17 cellular contexts compared by ENCODE assay signal in genomic region chr9:91577540-91577939, GRCh38.
A peak's percentile ranks its signal among the peaks of the same experiment; 100 is the strongest.
DNase-seq lines count a peak whose midpoint lies in the region; ATAC-seq and TF ChIP-seq lines count a peak whose summit lies in the region.
"Had no signal": no experiment of that assay in that cellular context is flagged by ENCODE, and none has a peak within 500 bp of the region (broad histone marks: within the 10 kb centered on the region; RNA-seq: fewer than 3 reads in every experiment).

No MANE protein-coding gene starts in this region.

- H3K4me1 Mint-ChIP-seq in GM23338 = peaks cover 38% of the 10 kb centered on the region
- H3K4me1 Mint-ChIP-seq in brain = peaks cover 36% of the 10 kb centered on the region
- H3K4me1 Mint-ChIP-seq: B cell; CD4-positive, alpha-beta memory T cell had no signal

- H3K9me3 Mint-ChIP-seq in GM23338 (no peaks in the 10 kb centered on the region), brain (peaks cover 0 to 8% (median 0%) of the 10 kb centered on the region in 5 experiments)
- H3K9me3 Mint-ChIP-seq: CD4-positive, alpha-beta memory T cell had no signal

- intact Hi-C loops in OCI-LY7 (cut with micrococcal nuclease; ENCODE audit: unreplicated experiment) = no loop called here

- H3K9me2 ChIP-seq in GM23338 (ENCODE audit: insufficient read depth) (peaks cover 8% of the 10 kb centered on the region), OCI-LY7 (ENCODE audit: insufficient read depth, low read length) (no peaks in the 10 kb centered on the region)

- no peak overlapping the region for H3K4me3 Mint-ChIP-seq in GM23338
- peak overlapping the region in 2 of 5 experiments; percentile 28 to 29 for H3K4me3 Mint-ChIP-seq in brain
- H3K4me3 Mint-ChIP-seq: B cell; CD4-positive, alpha-beta memory T cell had no signal

- DNase-seq in Ammon's horn (ENCODE audit: low spot score) (peak; percentile 22), GM23338 (ENCODE audit: low spot score) (no peak), OCI-LY7 (ENCODE audit: low spot score) (no peak), H4 (ENCODE audit: low spot score) (no peak), NCI-H510A treated with DMSO at 0.1 percent for 48 hours (lab: John Stamatoyannopoulos, UW) (no peak)
- DNase-seq: CD4-positive, alpha-beta memory T cell; HCEC 1CT; NCI-H1436; NCI-H2081 treated with DMSO at 0.1 percent for 48 hours; NCI-H345; NCI-H69; Peyer's patch; Right ventricle myocardium superior had no signal

- H3K4me2 ChIP-seq in GM23338 (no peak overlapping the region), OCI-LY7 (ENCODE audit: low read length) (no peak overlapping the region)

- no peaks in the 10 kb centered on the region for H3K79me2 ChIP-seq in GM23338 (replicated peaks; ENCODE audit: insufficient read depth)
- no peaks in the 10 kb centered on the region for H3K79me2 ChIP-seq in OCI-LY7 (ENCODE audit: insufficient read depth, low read depth, low read length)

- H2AFZ ChIP-seq in GM23338 (peak overlapping the region; percentile 78; the same call in 1 of the 2 replicates), OCI-LY7 (ENCODE audit: low read length) (no peak overlapping the region)

- H3K27me3 ChIP-seq in GM23338 (ENCODE audit: insufficient read depth) (no peaks in the 10 kb centered on the region), muscle layer of colon (ENCODE audit: control insufficient read depth in 1 of 2, insufficient read depth in 2 of 2, low read length in 2 of 2) (no peaks in the 10 kb centered on the region)
- H3K27me3 ChIP-seq: Peyer's patch had no signal

- peaks cover 9% of the 10 kb centered on the region; the same call in 1 of the 2 replicates for H3K4me1 ChIP-seq in GM23338 (ENCODE audit: insufficient read depth)
- H3K4me1 ChIP-seq in muscle layer of colon (ENCODE audit: insufficient read depth, low read length) = peaks cover 23% of the 10 kb centered on the region
- H3K4me1 ChIP-seq in OCI-LY7 (ENCODE audit: insufficient read depth, low read length, poor library complexity, severe bottlenecking) = no peaks in the 10 kb centered on the region
- H3K4me1 ChIP-seq: Peyer's patch had no signal

- no peaks in the 10 kb centered on the region; the same call in 2 of the 3 replicates for H3K36me3 Mint-ChIP-seq in GM23338 (ENCODE audit: low read depth)
- no peaks in the 10 kb centered on the region for H3K36me3 Mint-ChIP-seq in brain
- H3K36me3 Mint-ChIP-seq: CD4-positive, alpha-beta memory T cell had no signal

- H3K36me3 ChIP-seq in GM23338 (ENCODE audit: insufficient read depth) = no peaks in the 10 kb centered on the region
- H3K36me3 ChIP-seq in muscle layer of colon (ENCODE audit: insufficient read depth, low read length) = no peaks in the 10 kb centered on the region
- H3K36me3 ChIP-seq in OCI-LY7 (ENCODE audit: insufficient read depth, low read length) = no peaks in the 10 kb centered on the region
- H3K36me3 ChIP-seq: Peyer's patch had no signal

- POLR2A ChIA-PET in OCI-LY7 (lab: Charles Lee) = no interaction called here

- H3K4me3 ChIP-seq in GM23338 = no peak overlapping the region
- peak overlapping the region in 1 of 2 donors; percentile 14 for H3K4me3 ChIP-seq in muscle layer of colon (ENCODE audit: low read depth in 1 of 2, low read length in 2 of 2)
- no peak overlapping the region for H3K4me3 ChIP-seq in OCI-LY7 (ENCODE audit: low read depth, low read length, poor library complexity, severe bottlenecking)
- H3K4me3 ChIP-seq: Peyer's patch had no signal

- CTCF ChIA-PET in OCI-LY7 (lab: Charles Lee; ENCODE audit: unreplicated experiment) = no interaction called here

- H3K27ac ChIP-seq in GM23338 (ENCODE audit: low read depth) (no peak overlapping the region), muscle layer of colon (ENCODE audit: low read depth, low read length) (peak overlapping the region; percentile 66), OCI-LY7 (ENCODE audit: low read depth, low read length, poor library complexity, severe bottlenecking) (no peak overlapping the region)
- H3K27ac ChIP-seq: Peyer's patch had no signal

- no peaks in the 10 kb centered on the region for H4K20me1 ChIP-seq in GM23338 (replicated peaks; ENCODE audit: insufficient read depth)
- H4K20me1 ChIP-seq in OCI-LY7 (ENCODE audit: insufficient read depth, low read length) = no peaks in the 10 kb centered on the region

- H3K9me3 ChIP-seq in muscle layer of colon (ENCODE audit: low read length) (no peaks in the 10 kb centered on the region), OCI-LY7 (ENCODE audit: low read length) (no peaks in the 10 kb centered on the region)
- H3K9me3 ChIP-seq: Peyer's patch had no signal

- H3K27ac Mint-ChIP-seq in GM23338 (no peak overlapping the region), brain (peak overlapping the region; percentile 25 to 85 (median 45))
- H3K27ac Mint-ChIP-seq: B cell; CD4-positive, alpha-beta memory T cell had no signal

- ATAC-seq in GM23338 (peak; percentile 41; the same call in 2 of the 3 replicates), HG02798 (IDR thresholded peaks at IDR 0.05; ENCODE audit: poor library complexity, unreplicated experiment) (no peak)

- no peak overlapping the region for H3K9ac ChIP-seq in muscle layer of colon (ENCODE audit: low read length)

- no peak for TF ChIP-seq CTCF in GM23338 (conservative IDR thresholded peaks at IDR 0.05; ENCODE audit: low read depth in 2 of 2)
- TF ChIP-seq CTCF in brain (conservative IDR thresholded peaks at IDR 0.05) = no peak
- no peak for TF ChIP-seq CTCF in OCI-LY7 (conservative IDR thresholded peaks at IDR 0.05; ENCODE audit: low read length)

- H3K27me3 Mint-ChIP-seq in GM23338 (ENCODE audit: insufficient read depth, low read depth, poor library complexity) = peaks cover 7% of the 10 kb centered on the region
- H3K27me3 Mint-ChIP-seq in brain = peaks cover 2% of the 10 kb centered on the region

- H3F3A ChIP-seq in GM23338 (replicated peaks; ENCODE audit: low read depth) = no peaks in the 10 kb centered on the region

- BruUV-seq in OCI-LY7 (replicated peaks; lab: Mats Ljungman, UMichigan) = no TSS peak

TF ChIP-seq in GM23338, 12 proteins besides CTCF, POLR2A, EP300 and RAD21:
- TF ChIP-seq ZNF114 (CRISPR knock-in tag; IDR thresholded peaks at IDR 0.05) (no peak), EZH2phosphoT487 (IDR thresholded peaks at IDR 0.05; ENCODE audit: unreplicated experiment) (no peak), REST (IDR thresholded peaks at IDR 0.05; ENCODE audit: unreplicated experiment) (no peak), STAT1 (IDR thresholded peaks at IDR 0.05; ENCODE audit: unreplicated experiment) (no peak), NANOG (IDR thresholded peaks at IDR 0.05; ENCODE audit: borderline replicate concordance) (no peak), ETS1 (IDR thresholded peaks at IDR 0.05) (no peak), ZNF331 (CRISPR knock-in tag; IDR thresholded peaks at IDR 0.05; ENCODE audit: low read depth) (no peak), EZH2 (IDR thresholded peaks at IDR 0.05; ENCODE audit: low read depth, unreplicated experiment) (no peak), CREB1 (CRISPR knock-in tag; IDR thresholded peaks at IDR 0.05; ENCODE audit: low read depth) (no peak)
